Comparison of ENCODE assay signal across 1 cellular context in the genomic region with DNA sequence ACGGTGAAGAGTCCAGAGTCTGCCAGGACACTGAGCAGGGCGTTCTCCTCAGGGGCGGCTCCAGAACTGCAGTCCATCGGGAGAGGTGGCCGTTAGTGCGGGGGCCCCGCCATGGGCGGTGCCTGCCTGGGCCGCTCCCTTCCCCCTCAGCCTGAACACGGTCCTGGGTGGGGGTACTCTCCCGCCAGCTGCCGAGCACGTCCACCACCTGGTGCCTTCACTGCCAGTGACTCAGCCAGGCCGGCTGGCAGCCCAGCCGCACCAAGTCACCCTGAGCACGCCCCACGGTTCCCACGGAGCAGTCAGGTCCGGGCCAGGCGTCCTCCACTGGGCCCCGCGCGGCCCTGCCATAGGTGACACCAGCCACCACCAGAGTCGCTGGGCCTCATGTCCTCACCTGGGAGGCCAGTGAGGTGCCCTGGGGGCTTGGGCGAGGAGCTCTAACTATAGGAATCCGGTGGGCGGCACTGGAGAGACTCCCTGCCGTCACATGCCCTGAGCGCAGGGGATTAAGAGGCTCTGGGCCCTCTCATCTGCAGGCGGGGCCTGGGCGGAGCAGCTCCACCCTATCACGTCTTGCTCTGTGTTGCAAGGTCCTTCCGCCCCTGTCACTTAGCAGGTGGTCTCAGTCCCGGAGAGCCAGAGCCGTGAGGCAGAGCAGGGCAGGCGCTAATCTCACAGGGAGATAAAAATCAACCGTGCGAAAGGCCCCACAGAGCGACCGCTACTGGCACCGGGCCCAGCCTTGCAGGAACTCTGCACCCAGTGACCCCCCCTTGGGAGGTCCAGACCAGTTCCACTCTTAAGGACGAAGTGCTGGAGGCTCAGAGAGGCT.
TF ChIP-seq lines count a peak whose summit lies in the region.

No MANE protein-coding gene starts in this region.

TF ChIP-seq in K562, 482 proteins besides CTCF, POLR2A, EP300 and RAD21 (continued from another document and continues in another):
- no peak for TF ChIP-seq ZNF140 (CRISPR knock-in tag; IDR thresholded peaks at IDR 0.05)
- TF ChIP-seq, protein P1, sequence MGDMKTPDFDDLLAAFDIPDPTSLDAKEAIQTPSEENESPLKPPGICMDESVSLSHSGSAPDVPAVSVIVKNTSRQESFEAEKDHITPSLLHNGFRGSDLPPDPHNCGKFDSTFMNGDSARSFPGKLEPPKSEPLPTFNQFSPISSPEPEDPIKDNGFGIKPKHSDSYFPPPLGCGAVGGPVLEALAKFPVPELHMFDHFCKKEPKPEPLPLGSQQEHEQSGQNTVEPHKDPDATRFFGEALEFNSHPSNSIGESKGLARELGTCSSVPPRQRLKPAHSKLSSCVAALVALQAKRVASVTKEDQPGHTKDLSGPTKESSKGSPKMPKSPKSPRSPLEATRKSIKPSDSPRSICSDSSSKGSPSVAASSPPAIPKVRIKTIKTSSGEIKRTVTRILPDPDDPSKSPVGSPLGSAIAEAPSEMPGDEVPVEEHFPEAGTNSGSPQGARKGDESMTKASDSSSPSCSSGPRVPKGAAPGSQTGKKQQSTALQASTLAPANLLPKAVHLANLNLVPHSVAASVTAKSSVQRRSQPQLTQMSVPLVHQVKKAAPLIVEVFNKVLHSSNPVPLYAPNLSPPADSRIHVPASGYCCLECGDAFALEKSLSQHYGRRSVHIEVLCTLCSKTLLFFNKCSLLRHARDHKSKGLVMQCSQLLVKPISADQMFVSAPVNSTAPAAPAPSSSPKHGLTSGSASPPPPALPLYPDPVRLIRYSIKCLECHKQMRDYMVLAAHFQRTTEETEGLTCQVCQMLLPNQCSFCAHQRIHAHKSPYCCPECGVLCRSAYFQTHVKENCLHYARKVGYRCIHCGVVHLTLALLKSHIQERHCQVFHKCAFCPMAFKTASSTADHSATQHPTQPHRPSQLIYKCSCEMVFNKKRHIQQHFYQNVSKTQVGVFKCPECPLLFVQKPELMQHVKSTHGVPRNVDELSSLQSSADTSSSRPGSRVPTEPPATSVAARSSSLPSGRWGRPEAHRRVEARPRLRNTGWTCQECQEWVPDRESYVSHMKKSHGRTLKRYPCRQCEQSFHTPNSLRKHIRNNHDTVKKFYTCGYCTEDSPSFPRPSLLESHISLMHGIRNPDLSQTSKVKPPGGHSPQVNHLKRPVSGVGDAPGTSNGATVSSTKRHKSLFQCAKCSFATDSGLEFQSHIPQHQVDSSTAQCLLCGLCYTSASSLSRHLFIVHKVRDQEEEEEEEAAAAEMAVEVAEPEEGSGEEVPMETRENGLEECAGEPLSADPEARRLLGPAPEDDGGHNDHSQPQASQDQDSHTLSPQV (IDR thresholded peaks at IDR 0.05) = no peak
- TF ChIP-seq RNF2 (IDR thresholded peaks at IDR 0.05) = peak; percentile 87
- no peak for TF ChIP-seq PHTF2 (CRISPR knock-in tag; IDR thresholded peaks at IDR 0.05)
- TF ChIP-seq WHSC1 (IDR thresholded peaks at IDR 0.05; ENCODE audit: low read length) = no peak
- peak; percentile 45; the same call in 1 of the 2 replicates for TF ChIP-seq ZNF583 (CRISPR knock-in tag; IDR thresholded peaks at IDR 0.05)
- peak; percentile 80 for TF ChIP-seq POLR2B (IDR thresholded peaks at IDR 0.05; ENCODE audit: low read depth, partially characterized antibody)
- no peak for TF ChIP-seq TAF7 (tag; IDR thresholded peaks at IDR 0.05)
- TF ChIP-seq, protein P2, sequence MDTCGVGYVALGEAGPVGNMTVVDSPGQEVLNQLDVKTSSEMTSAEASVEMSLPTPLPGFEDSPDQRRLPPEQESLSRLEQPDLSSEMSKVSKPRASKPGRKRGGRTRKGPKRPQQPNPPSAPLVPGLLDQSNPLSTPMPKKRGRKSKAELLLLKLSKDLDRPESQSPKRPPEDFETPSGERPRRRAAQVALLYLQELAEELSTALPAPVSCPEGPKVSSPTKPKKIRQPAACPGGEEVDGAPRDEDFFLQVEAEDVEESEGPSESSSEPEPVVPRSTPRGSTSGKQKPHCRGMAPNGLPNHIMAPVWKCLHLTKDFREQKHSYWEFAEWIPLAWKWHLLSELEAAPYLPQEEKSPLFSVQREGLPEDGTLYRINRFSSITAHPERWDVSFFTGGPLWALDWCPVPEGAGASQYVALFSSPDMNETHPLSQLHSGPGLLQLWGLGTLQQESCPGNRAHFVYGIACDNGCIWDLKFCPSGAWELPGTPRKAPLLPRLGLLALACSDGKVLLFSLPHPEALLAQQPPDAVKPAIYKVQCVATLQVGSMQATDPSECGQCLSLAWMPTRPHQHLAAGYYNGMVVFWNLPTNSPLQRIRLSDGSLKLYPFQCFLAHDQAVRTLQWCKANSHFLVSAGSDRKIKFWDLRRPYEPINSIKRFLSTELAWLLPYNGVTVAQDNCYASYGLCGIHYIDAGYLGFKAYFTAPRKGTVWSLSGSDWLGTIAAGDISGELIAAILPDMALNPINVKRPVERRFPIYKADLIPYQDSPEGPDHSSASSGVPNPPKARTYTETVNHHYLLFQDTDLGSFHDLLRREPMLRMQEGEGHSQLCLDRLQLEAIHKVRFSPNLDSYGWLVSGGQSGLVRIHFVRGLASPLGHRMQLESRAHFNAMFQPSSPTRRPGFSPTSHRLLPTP (IDR thresholded peaks at IDR 0.05; ENCODE audit: borderline replicate concordance, extremely low read depth, insufficient read length) = no peak
- TF ChIP-seq NFRKB (IDR thresholded peaks at IDR 0.05; ENCODE audit: low read depth) = 0 out of 2 replicates have a peak, but pooled peaks have one; percentile 45
- no peak for TF ChIP-seq ASH1L (IDR thresholded peaks at IDR 0.05; ENCODE audit: borderline replicate concordance, low read depth, partially characterized antibody)
- TF ChIP-seq ILK (tag; IDR thresholded peaks at IDR 0.05; ENCODE audit: borderline replicate concordance, low read depth) = no peak
- TF ChIP-seq PHF21A (IDR thresholded peaks at IDR 0.05; ENCODE audit: borderline replicate concordance, low read depth) = peak; percentile 32; the same call in 1 of the 2 replicates
- no peak for TF ChIP-seq HEY1 (CRISPR knock-in tag; IDR thresholded peaks at IDR 0.05; ENCODE audit: borderline replicate concordance)
- TF ChIP-seq SREBF2 (CRISPR knock-in tag; IDR thresholded peaks at IDR 0.05) = no peak
- peak; percentile 80; the same call in 1 of the 2 replicates for TF ChIP-seq FOXP1 (CRISPR knock-in tag; IDR thresholded peaks at IDR 0.05)
- TF ChIP-seq, protein P3, sequence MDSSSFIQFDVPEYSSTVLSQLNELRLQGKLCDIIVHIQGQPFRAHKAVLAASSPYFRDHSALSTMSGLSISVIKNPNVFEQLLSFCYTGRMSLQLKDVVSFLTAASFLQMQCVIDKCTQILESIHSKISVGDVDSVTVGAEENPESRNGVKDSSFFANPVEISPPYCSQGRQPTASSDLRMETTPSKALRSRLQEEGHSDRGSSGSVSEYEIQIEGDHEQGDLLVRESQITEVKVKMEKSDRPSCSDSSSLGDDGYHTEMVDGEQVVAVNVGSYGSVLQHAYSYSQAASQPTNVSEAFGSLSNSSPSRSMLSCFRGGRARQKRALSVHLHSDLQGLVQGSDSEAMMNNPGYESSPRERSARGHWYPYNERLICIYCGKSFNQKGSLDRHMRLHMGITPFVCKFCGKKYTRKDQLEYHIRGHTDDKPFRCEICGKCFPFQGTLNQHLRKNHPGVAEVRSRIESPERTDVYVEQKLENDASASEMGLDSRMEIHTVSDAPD (CRISPR knock-in tag; IDR thresholded peaks at IDR 0.05) = no peak; the same call in 1 of the 2 replicates
- TF ChIP-seq CBX2 (IDR thresholded peaks at IDR 0.05; ENCODE audit: insufficient read depth, low read length, poor library complexity, severe bottlenecking) = no peak
- TF ChIP-seq, protein P4, sequence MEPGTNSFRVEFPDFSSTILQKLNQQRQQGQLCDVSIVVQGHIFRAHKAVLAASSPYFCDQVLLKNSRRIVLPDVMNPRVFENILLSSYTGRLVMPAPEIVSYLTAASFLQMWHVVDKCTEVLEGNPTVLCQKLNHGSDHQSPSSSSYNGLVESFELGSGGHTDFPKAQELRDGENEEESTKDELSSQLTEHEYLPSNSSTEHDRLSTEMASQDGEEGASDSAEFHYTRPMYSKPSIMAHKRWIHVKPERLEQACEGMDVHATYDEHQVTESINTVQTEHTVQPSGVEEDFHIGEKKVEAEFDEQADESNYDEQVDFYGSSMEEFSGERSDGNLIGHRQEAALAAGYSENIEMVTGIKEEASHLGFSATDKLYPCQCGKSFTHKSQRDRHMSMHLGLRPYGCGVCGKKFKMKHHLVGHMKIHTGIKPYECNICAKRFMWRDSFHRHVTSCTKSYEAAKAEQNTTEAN (CRISPR knock-in tag; IDR thresholded peaks at IDR 0.05) = no peak
- no peak for TF ChIP-seq HNRNPUL1 (IDR thresholded peaks at IDR 0.05; ENCODE audit: low read length)
- peak; percentile 26; the same call in 1 of the 2 replicates for TF ChIP-seq HLTF (IDR thresholded peaks at IDR 0.05)
- TF ChIP-seq, protein P5, sequence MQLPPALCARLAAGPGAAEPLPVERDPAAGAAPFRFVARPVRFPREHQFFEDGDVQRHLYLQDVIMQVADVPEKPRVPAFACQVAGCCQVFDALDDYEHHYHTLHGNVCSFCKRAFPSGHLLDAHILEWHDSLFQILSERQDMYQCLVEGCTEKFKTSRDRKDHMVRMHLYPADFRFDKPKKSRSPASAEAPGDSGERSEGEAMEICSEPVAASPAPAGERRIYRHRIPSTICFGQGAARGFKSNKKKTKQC (CRISPR knock-in tag; IDR thresholded peaks at IDR 0.05) = no peak
- TF ChIP-seq BMI1 (IDR thresholded peaks at IDR 0.05; ENCODE audit: low read length) = no peak
- TF ChIP-seq ZNF699 (CRISPR knock-in tag; IDR thresholded peaks at IDR 0.05; ENCODE audit: insufficient replicate concordance) = no peak
- TF ChIP-seq, protein P6, sequence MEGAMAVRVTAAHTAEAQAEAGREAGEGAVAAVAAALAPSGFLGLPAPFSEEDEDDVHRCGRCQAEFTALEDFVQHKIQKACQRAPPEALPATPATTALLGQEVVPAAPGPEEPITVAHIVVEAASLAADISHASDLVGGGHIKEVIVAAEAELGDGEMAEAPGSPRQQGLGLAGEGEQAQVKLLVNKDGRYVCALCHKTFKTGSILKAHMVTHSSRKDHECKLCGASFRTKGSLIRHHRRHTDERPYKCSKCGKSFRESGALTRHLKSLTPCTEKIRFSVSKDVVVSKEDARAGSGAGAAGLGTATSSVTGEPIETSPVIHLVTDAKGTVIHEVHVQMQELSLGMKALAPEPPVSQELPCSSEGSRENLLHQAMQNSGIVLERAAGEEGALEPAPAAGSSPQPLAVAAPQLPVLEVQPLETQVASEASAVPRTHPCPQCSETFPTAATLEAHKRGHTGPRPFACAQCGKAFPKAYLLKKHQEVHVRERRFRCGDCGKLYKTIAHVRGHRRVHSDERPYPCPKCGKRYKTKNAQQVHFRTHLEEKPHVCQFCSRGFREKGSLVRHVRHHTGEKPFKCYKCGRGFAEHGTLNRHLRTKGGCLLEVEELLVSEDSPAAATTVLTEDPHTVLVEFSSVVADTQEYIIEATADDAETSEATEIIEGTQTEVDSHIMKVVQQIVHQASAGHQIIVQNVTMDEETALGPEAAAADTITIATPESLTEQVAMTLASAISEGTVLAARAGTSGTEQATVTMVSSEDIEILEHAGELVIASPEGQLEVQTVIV (CRISPR knock-in tag; IDR thresholded peaks at IDR 0.05; ENCODE audit: borderline replicate concordance) = no peak
- TF ChIP-seq SMARCC2 (IDR thresholded peaks at IDR 0.05; ENCODE audit: low read depth) = 0 out of 2 replicates have a peak, but pooled peaks have one; percentile 56
- no peak for TF ChIP-seq ZNF507 (tag; conservative IDR thresholded peaks at IDR 0.05)
- TF ChIP-seq TARDBP (IDR thresholded peaks at IDR 0.05) = peak; percentile 15; the same call in 1 of the 2 replicates
- TF ChIP-seq, protein P7, sequence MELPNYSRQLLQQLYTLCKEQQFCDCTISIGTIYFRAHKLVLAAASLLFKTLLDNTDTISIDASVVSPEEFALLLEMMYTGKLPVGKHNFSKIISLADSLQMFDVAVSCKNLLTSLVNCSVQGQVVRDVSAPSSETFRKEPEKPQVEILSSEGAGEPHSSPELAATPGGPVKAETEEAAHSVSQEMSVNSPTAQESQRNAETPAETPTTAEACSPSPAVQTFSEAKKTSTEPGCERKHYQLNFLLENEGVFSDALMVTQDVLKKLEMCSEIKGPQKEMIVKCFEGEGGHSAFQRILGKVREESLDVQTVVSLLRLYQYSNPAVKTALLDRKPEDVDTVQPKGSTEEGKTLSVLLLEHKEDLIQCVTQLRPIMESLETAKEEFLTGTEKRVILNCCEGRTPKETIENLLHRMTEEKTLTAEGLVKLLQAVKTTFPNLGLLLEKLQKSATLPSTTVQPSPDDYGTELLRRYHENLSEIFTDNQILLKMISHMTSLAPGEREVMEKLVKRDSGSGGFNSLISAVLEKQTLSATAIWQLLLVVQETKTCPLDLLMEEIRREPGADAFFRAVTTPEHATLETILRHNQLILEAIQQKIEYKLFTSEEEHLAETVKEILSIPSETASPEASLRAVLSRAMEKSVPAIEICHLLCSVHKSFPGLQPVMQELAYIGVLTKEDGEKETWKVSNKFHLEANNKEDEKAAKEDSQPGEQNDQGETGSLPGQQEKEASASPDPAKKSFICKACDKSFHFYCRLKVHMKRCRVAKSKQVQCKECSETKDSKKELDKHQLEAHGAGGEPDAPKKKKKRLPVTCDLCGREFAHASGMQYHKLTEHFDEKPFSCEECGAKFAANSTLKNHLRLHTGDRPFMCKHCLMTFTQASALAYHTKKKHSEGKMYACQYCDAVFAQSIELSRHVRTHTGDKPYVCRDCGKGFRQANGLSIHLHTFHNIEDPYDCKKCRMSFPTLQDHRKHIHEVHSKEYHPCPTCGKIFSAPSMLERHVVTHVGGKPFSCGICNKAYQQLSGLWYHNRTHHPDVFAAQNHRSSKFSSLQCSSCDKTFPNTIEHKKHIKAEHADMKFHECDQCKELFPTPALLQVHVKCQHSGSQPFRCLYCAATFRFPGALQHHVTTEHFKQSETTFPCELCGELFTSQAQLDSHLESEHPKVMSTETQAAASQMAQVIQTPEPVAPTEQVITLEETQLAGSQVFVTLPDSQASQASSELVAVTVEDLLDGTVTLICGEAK (IDR thresholded peaks at IDR 0.05) = no peak
- TF ChIP-seq, protein P7 (CRISPR knock-in tag; IDR thresholded peaks at IDR 0.05) = no peak
- TF ChIP-seq HMG20A (CRISPR knock-in tag; conservative IDR thresholded peaks at IDR 0.05) = no peak
